Comparison of ENCODE assay signal across 8 cellular contexts in the genomic region with DNA sequence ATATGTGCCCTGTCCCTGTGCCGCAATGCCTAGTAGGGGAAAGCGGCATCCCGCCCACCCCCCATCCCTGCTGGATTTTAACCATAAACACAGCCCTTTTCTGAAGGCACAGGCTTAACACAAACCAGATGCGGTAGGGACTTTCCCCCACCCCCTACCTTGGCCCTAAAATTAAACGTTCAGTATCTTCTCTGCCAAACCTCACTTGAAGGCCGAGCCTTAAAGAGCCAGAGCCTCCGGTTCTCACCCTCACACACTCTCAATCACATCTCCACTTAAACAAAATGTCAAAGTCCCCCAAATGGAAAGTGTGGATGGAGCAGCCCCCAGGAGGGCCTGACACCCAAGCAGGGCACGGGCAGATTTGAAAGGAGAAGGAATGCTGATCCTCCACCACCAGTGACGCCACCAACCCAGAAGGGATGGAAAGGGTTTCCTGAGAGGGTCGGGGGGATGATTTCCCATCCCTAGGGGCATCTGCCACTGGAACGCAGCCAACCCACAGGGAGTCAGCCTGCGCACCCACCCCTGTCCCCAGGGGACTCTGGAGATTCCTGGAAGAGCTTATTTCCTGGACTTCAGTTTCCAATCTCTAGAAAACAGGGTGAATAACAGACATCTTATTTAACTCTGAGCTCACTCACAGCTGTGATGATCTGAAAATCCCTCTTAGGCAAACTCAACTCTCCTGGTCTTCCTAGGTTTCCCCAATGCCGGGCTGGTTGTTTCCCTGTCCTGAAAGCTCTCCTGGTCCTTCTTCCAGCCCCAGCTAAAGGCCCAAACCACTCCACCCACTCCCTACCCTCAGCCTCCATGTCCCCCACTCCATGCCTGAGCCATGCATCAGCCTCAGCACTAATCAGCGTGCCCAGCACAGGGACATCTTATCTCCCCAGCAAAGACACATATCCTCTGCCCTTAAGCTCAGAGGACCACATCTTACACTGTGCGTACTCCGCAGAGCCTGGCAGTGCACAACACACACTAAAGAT. TPM values are rescaled to one million over a fixed set of nuclear protein-coding genes. Genes with fewer than 3 reads are reported as not detected.
DNase-seq lines count a peak whose midpoint lies in the region; ATAC-seq and TF ChIP-seq lines count a peak whose summit lies in the region.

No MANE protein-coding gene starts in this region.

- peaks cover 85% of the 10 kb centered on the region for H3K4me1 Mint-ChIP-seq in CD8-positive, alpha-beta T cell (ENCODE audit: low read depth)

- no peaks in the 10 kb centered on the region for H3K27me3 Mint-ChIP-seq in CD8-positive, alpha-beta T cell (ENCODE audit: low read depth)

- H3K27ac ChIP-seq in CD8-positive, alpha-beta T cell (ENCODE audit: low read depth, low read length), result peak overlapping the region; percentile 30
- H3K27ac ChIP-seq in prostate gland, result peak overlapping the region; percentile 79 to 98

- H3K4me3 ChIP-seq in CD8-positive, alpha-beta T cell (ENCODE audit: low read depth, low read length), result peak overlapping the region; percentile 18
- H3K4me3 ChIP-seq in prostate gland, result peak overlapping the region in 1 of 2 donors; percentile 5

- no peaks in the 10 kb centered on the region for H3K9me3 Mint-ChIP-seq in CD8-positive, alpha-beta T cell

- H3K36me3 ChIP-seq in CD8-positive, alpha-beta T cell (ENCODE audit: insufficient read depth, low read length), result no peaks in the 10 kb centered on the region
- H3K36me3 ChIP-seq in prostate gland, result no peaks in the 10 kb centered on the region

- peak; percentile 50 for ATAC-seq in CD8-positive, alpha-beta T cell
- ATAC-seq in GM19035 (IDR thresholded peaks at IDR 0.05; ENCODE audit: unreplicated experiment), result no peak

- no peaks in the 10 kb centered on the region for H3K9me3 ChIP-seq in CD8-positive, alpha-beta T cell (ENCODE audit: low read length)
- H3K9me3 ChIP-seq in prostate gland, result no peaks in the 10 kb centered on the region

- CTCF ChIA-PET in CD8-positive, alpha-beta T cell (lab: Charles Lee), result interaction anchor here (1.8 kb wide), 1 partner anchor 22 kb away, joined by 10 read pairs; no protein-coding TSS in a partner anchor

- intact Hi-C loops in CD8-positive, alpha-beta T cell (cut with DNase I, micrococcal nuclease), result no loop called here
- intact Hi-C loops in prostate gland (cut with DNase I), result loop anchor here (2.0 kb wide), 1 partner anchor 24 kb away; no protein-coding TSS in a partner anchor

- DNase-seq in CD8-positive, alpha-beta T cell, result no peak
- DNase-seq in SK-N-DZ (ENCODE audit: low spot score), result peak; percentile 68
- DNase-seq in fibroblast of peridontal ligament (ENCODE audit: extremely low read depth), result peak; percentile 90
- no peak for DNase-seq in prostate gland (ENCODE audit: low spot score)
- no peak for DNase-seq in DMS114 treated with DMSO at 0.1 percent for 48 hours (lab: John Stamatoyannopoulos, UW; ENCODE audit: unreplicated experiment)
- no peak for DNase-seq in NCI-H510A (lab: John Stamatoyannopoulos, UW)
- no peak for DNase-seq in amniotic stem cell (lab: John Stamatoyannopoulos, UW)

- no peak for TF ChIP-seq CTCF in CD8-positive, alpha-beta T cell (IDR thresholded peaks at IDR 0.05)
- no peak for TF ChIP-seq CTCF in prostate gland (IDR thresholded peaks at IDR 0.05)

- peak overlapping the region; percentile 95 for H3K27ac Mint-ChIP-seq in CD8-positive, alpha-beta T cell

- no peak for TF ChIP-seq POLR2A in prostate gland (IDR thresholded peaks at IDR 0.05)

- peak overlapping the region; percentile 79 for H3K4me3 Mint-ChIP-seq in CD8-positive, alpha-beta T cell

- H3K27me3 ChIP-seq in CD8-positive, alpha-beta T cell (ENCODE audit: insufficient read depth, low read length), result no peaks in the 10 kb centered on the region
- no peaks in the 10 kb centered on the region for H3K27me3 ChIP-seq in prostate gland (replicated peaks; ENCODE audit: insufficient read depth)

- WGBS in prostate gland, result 41% methylated on average over 16 of the region's 16 CpGs

- POLR2A ChIA-PET in CD8-positive, alpha-beta T cell (lab: Charles Lee), result interaction anchor here (0.7 to 4.6 kb wide), 5 partner anchors 14 to 160 kb away, joined by 3 to 21 read pairs (median 3); partner anchors contain the start of gene ZFP36L1

- H3K36me3 Mint-ChIP-seq in CD8-positive, alpha-beta T cell, result peaks cover 21% of the 10 kb centered on the region

- H3K4me1 ChIP-seq in CD8-positive, alpha-beta T cell (ENCODE audit: insufficient read depth, low read length), result peaks cover 95% of the 10 kb centered on the region
- H3K4me1 ChIP-seq in prostate gland (replicated peaks), result peaks cover 7% of the 10 kb centered on the region

RNA-seq across cellular contexts. Expression of gene ACTN1, which starts 26.3 kb away (rescaled TPM):
- 100 to 1,000 TPM; 153 to 161 TPM for total RNA-seq in CD8-positive, alpha-beta T cell
- 31.1 and 44.7 TPM in 2 replicates for polyA plus RNA-seq in SK-N-DZ (2014; cell fraction: cytosol; rRNA removed)
- 18.8 and 35.8 TPM in 2 replicates for polyA plus RNA-seq in SK-N-DZ (2014; cell fraction: nucleus; rRNA removed)
- total RNA-seq in prostate gland, result 100 to 1,000 TPM; 197 to 240 TPM

Comparison
In these comparisons a context has a peak if more than half of its experiments do, and no peak if none do; other contexts are left out.
1. DNase-seq: peak in SK-N-DZ (single experiment) and fibroblast of peridontal ligament (single experiment); none in CD8-positive, alpha-beta T cell (0 of 7), prostate gland (single experiment), DMS114 treated with DMSO at 0.1 percent for 48 hours (single experiment), NCI-H510A (single experiment) and amniotic stem cell (single experiment).